ENCODE assay signal across 21 cellular contexts in the genomic region with DNA sequence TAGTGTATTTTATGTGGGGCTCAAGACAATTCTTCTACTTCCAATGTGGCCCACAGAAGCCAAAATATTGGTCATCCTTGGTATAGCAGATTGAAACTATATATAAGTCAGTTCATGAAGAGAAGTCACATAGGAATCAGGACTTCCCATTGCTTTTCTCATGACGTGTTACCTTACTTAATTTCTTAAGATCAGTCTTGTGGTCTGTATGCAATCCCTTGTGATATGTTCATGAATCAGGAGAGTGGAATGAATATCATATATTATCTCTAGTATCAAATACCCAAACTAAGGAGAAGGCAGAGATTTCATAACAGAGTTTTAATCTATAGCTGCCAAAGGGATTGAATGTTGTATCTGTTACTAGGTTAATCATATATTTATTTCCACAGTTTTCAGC.
"Had no signal": no experiment of that assay in that cellular context is flagged by ENCODE, and none has a peak within 500 bp of the region (broad histone marks: within the 10 kb centered on the region; RNA-seq: fewer than 3 reads in every experiment).

No MANE protein-coding gene starts in this region.

- H3K27me3 ChIP-seq: adrenal gland, colonic mucosa, gastroesophageal sphincter, heart left ventricle, neural progenitor cell, right atrium auricular region, suprapubic skin had no signal

- H3K9ac ChIP-seq: neural progenitor cell had no signal

- ATAC-seq: activated naive CD4-positive, alpha-beta T cell treated with anti-CD3 and anti-CD28 coated beads, Interleukin-2, amount 50 U/mL, for 72 hours; gastroesophageal sphincter; heart left ventricle; left ventricle myocardium superior; naive thymus-derived CD4-positive, alpha-beta T cell; stimulated activated naive CD8-positive, alpha-beta T cell treated with anti-CD3 and anti-CD28 coated beads, Interleukin-15, amount 100 ng/mL, for 72 hours had no signal

- H3K4me1 ChIP-seq: adrenal gland, colonic mucosa, heart left ventricle, neural progenitor cell, right atrium auricular region, suprapubic skin had no signal

- H3K4me3 ChIP-seq: adrenal gland, colonic mucosa, gastroesophageal sphincter, heart left ventricle, mucosa of descending colon, neural progenitor cell, right atrium auricular region, skin epidermis, suprapubic skin had no signal

- DNase-seq: activated CD4-positive, alpha-beta memory T cell treated with anti-CD3 and anti-CD28 coated beads for 36 hours; activated CD4-positive, alpha-beta T cell treated with anti-CD3 and anti-CD28 coated beads for 4 hours; activated gamma-delta T cell treated with Interleukin-2 at 50 U/mL for 16 hours; activated T-cell treated with anti-CD3 and anti-CD28 coated beads for 4 hours; adrenal gland; central memory CD4-positive, alpha-beta T cell; colonic mucosa; erythroblast; heart left ventricle; left ventricle myocardium superior; mesenchymal stem cell; mucosa of descending colon; naive thymus-derived CD4-positive, alpha-beta T cell; stimulated activated naive CD8-positive, alpha-beta T cell treated with anti-CD3 and anti-CD28 coated beads, Interleukin-15, amount 100 ng/mL, for 72 hours; T-helper 2 cell had no signal

- H3K27ac ChIP-seq: adrenal gland, gastroesophageal sphincter, heart left ventricle, neural progenitor cell, right atrium auricular region, skin epidermis, suprapubic skin had no signal

- H3K9me3 ChIP-seq: adrenal gland, colonic mucosa, gastroesophageal sphincter, heart left ventricle, mucosa of descending colon, right atrium auricular region, suprapubic skin had no signal

- H3K36me3 ChIP-seq: adrenal gland, colonic mucosa, gastroesophageal sphincter, heart left ventricle, neural progenitor cell, right atrium auricular region, suprapubic skin had no signal

- H2AFZ ChIP-seq: neural progenitor cell had no signal

- H3K4me2 ChIP-seq: neural progenitor cell had no signal
